Comparison of ENCODE assay signal across 25 cellular contexts in genomic region chr17:38669520-38669919, GRCh38.
"Had no signal": no experiment of that assay in that cellular context is flagged by ENCODE, and none has a peak within 500 bp of the region (broad histone marks: within the 10 kb centered on the region; RNA-seq: fewer than 3 reads in every experiment).

No MANE protein-coding gene starts in this region.

- H3K4me3 ChIP-seq: ascending aorta, body of pancreas, SJCRH30 had no signal

- DNase-seq: activated CD4-positive, alpha-beta T cell treated with anti-CD3 and anti-CD28 coated beads for 4 hours; activated CD4-positive, alpha-beta T cell treated with anti-CD3 and anti-CD28 coated beads, Interleukin-2, amount 50 U/mL, for 4 hours; activated CD8-positive, alpha-beta memory T cell treated with anti-CD3 and anti-CD28 coated beads, Interleukin-2, amount 50 U/mL, for 48 hours; activated CD8-positive, alpha-beta T cell treated with anti-CD3 and anti-CD28 coated beads, Interleukin-2, amount 10 ng/mL, durations not matched to agents 7 days and 5 days; activated naive CD8-positive, alpha-beta T cell treated with anti-CD3 and anti-CD28 coated beads, Interleukin-2, amount 50 U/mL, for 24 hours; activated T-cell treated with anti-CD3 and anti-CD28 coated beads, Interleukin-2, amount 50 U/mL, for 1 hour; amniotic stem cell; body of pancreas; central memory CD4-positive, alpha-beta T cell; KG1; NCI-H1092; NCI-H1417; NCI-H1930; NCI-H2107; NCI-H2171 treated with DMSO at 0.1 percent for 48 hours; NCI-H226; NCI-H69; NK-92 treated with Interleukin-12 subunit alpha and Interleukin-12 subunit beta, amount 100 ng/mL, for 24 hours; OCI-M1; Right ventricle myocardium superior; RPMI8226; SJCRH30; SW 1271 had no signal

- H3K4me1 ChIP-seq: SJCRH30 had no signal

- FAIRE-seq: bronchial epithelial cell had no signal

- H3K9me3 ChIP-seq: ascending aorta, body of pancreas, SJCRH30 had no signal

- H3K27ac ChIP-seq: ascending aorta, body of pancreas, SJCRH30 had no signal

- H3K36me3 ChIP-seq: ascending aorta, SJCRH30 had no signal
